Comparison of ENCODE assay signal across 8 cellular contexts in the genomic region with DNA sequence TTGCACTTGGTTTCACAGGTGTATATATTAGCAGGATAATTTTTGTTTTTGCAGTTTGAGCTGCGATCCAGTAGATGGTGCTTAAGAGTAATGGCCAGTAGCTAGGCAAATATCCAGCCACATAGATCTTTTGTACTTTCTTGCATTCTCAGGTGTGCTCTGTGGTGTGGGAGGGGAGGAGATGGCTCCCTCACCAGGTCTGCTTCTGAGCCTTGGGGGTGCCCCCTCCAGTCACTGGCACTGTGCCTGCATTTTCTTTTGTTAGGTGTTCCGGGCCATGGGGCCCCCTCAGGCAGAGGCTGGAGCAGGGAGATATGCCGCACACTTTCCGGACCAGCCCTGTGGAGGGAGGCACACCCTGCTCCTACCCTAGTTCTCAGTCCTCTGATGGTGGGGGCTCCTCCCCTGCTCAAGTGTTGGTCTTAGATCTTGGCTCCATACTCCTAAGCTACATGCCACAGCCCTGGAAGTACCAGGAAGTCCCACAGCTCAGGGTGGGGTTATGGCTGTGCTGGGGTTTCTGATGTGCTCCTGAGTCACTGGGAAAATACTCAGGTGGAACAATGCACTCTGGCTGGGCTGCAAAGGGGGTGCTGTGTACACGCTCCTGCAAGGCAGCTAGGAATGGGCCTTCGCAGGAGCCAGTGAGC.
DNase-seq lines count a peak whose midpoint lies in the region; ATAC-seq and TF ChIP-seq lines count a peak whose summit lies in the region.

No MANE protein-coding gene starts in this region.

- in situ Hi-C loops in astrocyte of the cerebellum (cut with HindIII; ENCODE audit: low sequenced_read_pairs), result no loop called here

- H3K9me3 Mint-ChIP-seq in activated CD4-positive, alpha-beta T cell treated with anti-CD3 and anti-CD28 coated beads, Interleukin-2, amount 10 ng/mL, durations not matched to agents 7 days and 5 days, result peaks cover 19% of the 10 kb centered on the region

- H3K27me3 ChIP-seq in right lobe of liver, result no peaks in the 10 kb centered on the region

- intact Hi-C loops in right lobe of liver (cut with DNase I), result no loop called here

- no peaks in the 10 kb centered on the region for H3K4me1 ChIP-seq in right lobe of liver

- peak; percentile 60 to 82 (median 71) for ATAC-seq in right lobe of liver
- no peak for ATAC-seq in HG03521 (IDR thresholded peaks at IDR 0.05; ENCODE audit: unreplicated experiment)

- CTCF ChIA-PET in activated CD4-positive, alpha-beta T cell treated with anti-CD3 and anti-CD28 coated beads, Interleukin-2, amount 10 ng/mL, durations not matched to agents 7 days and 5 days (lab: Charles Lee), result no interaction called here

- H3K4me3 Mint-ChIP-seq in activated CD4-positive, alpha-beta T cell treated with anti-CD3 and anti-CD28 coated beads, Interleukin-2, amount 10 ng/mL, durations not matched to agents 7 days and 5 days, result no peak overlapping the region

- peaks cover 18% of the 10 kb centered on the region for H3K36me3 Mint-ChIP-seq in activated CD4-positive, alpha-beta T cell treated with anti-CD3 and anti-CD28 coated beads, Interleukin-2, amount 10 ng/mL, durations not matched to agents 7 days and 5 days (ENCODE audit: low read depth)

- POLR2A ChIA-PET in activated CD4-positive, alpha-beta T cell treated with anti-CD3 and anti-CD28 coated beads, Interleukin-2, amount 10 ng/mL, durations not matched to agents 7 days and 5 days (lab: Charles Lee), result no interaction called here

- H3K36me3 ChIP-seq in right lobe of liver, result no peaks in the 10 kb centered on the region

- no peaks in the 10 kb centered on the region for H3K4me1 Mint-ChIP-seq in activated CD4-positive, alpha-beta T cell treated with anti-CD3 and anti-CD28 coated beads, Interleukin-2, amount 10 ng/mL, durations not matched to agents 7 days and 5 days

- H3K27ac Mint-ChIP-seq in activated CD4-positive, alpha-beta T cell treated with anti-CD3 and anti-CD28 coated beads, Interleukin-2, amount 10 ng/mL, durations not matched to agents 7 days and 5 days, result no peak overlapping the region

- TF ChIP-seq CTCF in astrocyte of the cerebellum (IDR thresholded peaks at IDR 0.05; ENCODE audit: low read depth, low read length, missing control alignments) (peak; percentile 69), right lobe of liver (IDR thresholded peaks at IDR 0.05) (peak; percentile 23 to 51 (median 40))

- H3K4me3 ChIP-seq in Jurkat, Clone E6-1 (ENCODE audit: low read length), result no peak overlapping the region
- H3K4me3 ChIP-seq in astrocyte of the cerebellum (ENCODE audit: low read depth, low read length) (no peak overlapping the region), right lobe of liver (no peak overlapping the region)

- no peak for TF ChIP-seq POLR2A in right lobe of liver (IDR thresholded peaks at IDR 0.05)

- WGBS in right lobe of liver (ENCODE audit: insufficient coverage, low coverage, low lambda C conversion rate, missing lambda C conversion rate), result 67% methylated on average over 2 of the region's 6 CpGs

- no peak overlapping the region for H3K27ac ChIP-seq in right lobe of liver

- H3K27me3 Mint-ChIP-seq in activated CD4-positive, alpha-beta T cell treated with anti-CD3 and anti-CD28 coated beads, Interleukin-2, amount 10 ng/mL, durations not matched to agents 7 days and 5 days, result no peaks in the 10 kb centered on the region

- DNase-seq in D341Med (ENCODE audit: low spot score) (peak; percentile 41), astrocyte of the cerebellum (ENCODE audit: low read depth) (peak; percentile 9), right lobe of liver (no peak), NCI-H1694 treated with DMSO at 0.1 percent for 48 hours (lab: John Stamatoyannopoulos, UW) (no peak)
- DNase-seq in Jurkat, Clone E6-1 (ENCODE audit: low read depth, low spot score), result peak; percentile 5
- DNase-seq in stimulated activated CD4-positive, alpha-beta T cell treated with anti-CD3 and anti-CD28 coated beads, Interleukin-2, amount 100 ng/mL, for 48 hours, result no peak
- DNase-seq in activated CD4-positive, alpha-beta T cell treated with anti-CD3 and anti-CD28 coated beads, Interleukin-2, amount 10 ng/mL, durations not matched to agents 7 days and 5 days, result no peak

- no peaks in the 10 kb centered on the region for H3K9me3 ChIP-seq in right lobe of liver

Comparison
In these comparisons a context has a peak if more than half of its experiments do, and no peak if none do; other contexts are left out.
1. DNase-seq: peak in D341Med (single experiment), Jurkat, Clone E6-1 (single experiment) and astrocyte of the cerebellum (single experiment); none in right lobe of liver (0 of 3), stimulated activated CD4-positive, alpha-beta T cell treated with anti-CD3 and anti-CD28 coated beads, Interleukin-2, amount 100 ng/mL, for 48 hours (0 of 2), activated CD4-positive, alpha-beta T cell treated with anti-CD3 and anti-CD28 coated beads, Interleukin-2, amount 10 ng/mL, durations not matched to agents 7 days and 5 days (single experiment) and NCI-H1694 treated with DMSO at 0.1 percent for 48 hours (single experiment).